Comparison of ENCODE assay signal across 27 cellular contexts in the genomic region with DNA sequence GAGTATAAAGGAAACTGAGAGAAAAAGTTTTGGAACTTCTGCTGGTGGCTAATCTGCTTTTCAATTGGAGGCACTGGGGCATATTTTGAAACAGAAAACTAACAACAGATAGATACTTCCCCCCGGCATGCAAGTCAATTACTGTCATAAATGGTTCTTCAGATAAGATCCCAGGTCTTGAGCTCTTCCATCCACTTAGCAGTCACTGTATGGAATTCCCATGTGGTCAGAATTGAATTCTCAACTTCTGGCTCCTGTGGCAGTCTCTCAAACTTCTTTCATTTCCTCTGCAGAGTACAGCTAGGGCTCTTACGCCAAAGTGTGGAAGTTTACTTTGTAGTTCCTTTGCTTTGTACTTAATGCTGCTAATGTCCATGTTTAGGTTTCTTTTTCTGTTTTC.
"Had no signal": no experiment of that assay in that cellular context is flagged by ENCODE, and none has a peak within 500 bp of the region (broad histone marks: within the 10 kb centered on the region; RNA-seq: fewer than 3 reads in every experiment).

No MANE protein-coding gene starts in this region.

- H3K36me3 ChIP-seq: left lung, lower lobe of right lung, ovary, spleen, suprapubic skin, thoracic aorta, tibial artery, upper lobe of right lung had no signal

- H3K9me3 ChIP-seq: left lung, lower lobe of right lung, ovary, spleen, suprapubic skin, thoracic aorta, tibial artery, upper lobe of right lung had no signal

- H3K4me1 Mint-ChIP-seq: immature natural killer cell; naive thymus-derived CD4-positive, alpha-beta T cell; stimulated activated effector memory CD8-positive, alpha-beta T cell treated with anti-CD3 and anti-CD28 coated beads, Interleukin-12 subunit alpha, Interleukin-12 subunit beta, amount 100 ng/mL, for 72 hours had no signal

- ATAC-seq: left colon; left lung; lower lobe of right lung; mucosa of descending colon; naive thymus-derived CD4-positive, alpha-beta T cell; natural killer cell treated with Interleukin-12 subunit alpha and Interleukin-12 subunit beta and Interleukin-15 and Interleukin-18, amount 100 ng/mL, for 72 hours; right cardiac atrium; sciatic nerve; stimulated activated effector memory CD8-positive, alpha-beta T cell treated with anti-CD3 and anti-CD28 coated beads, Interleukin-12 subunit alpha, Interleukin-12 subunit beta, amount 100 ng/mL, for 72 hours; upper lobe of right lung had no signal

- H3K27me3 ChIP-seq: left lung, ovary, spleen, suprapubic skin, tibial artery, upper lobe of right lung had no signal

- H3K4me3 Mint-ChIP-seq: immature natural killer cell; naive thymus-derived CD4-positive, alpha-beta T cell; natural killer cell treated with Interleukin-12 subunit alpha and Interleukin-12 subunit beta and Interleukin-15 and Interleukin-18, amount 100 ng/mL, for 72 hours; stimulated activated effector memory CD8-positive, alpha-beta T cell treated with anti-CD3 and anti-CD28 coated beads, Interleukin-12 subunit alpha, Interleukin-12 subunit beta, amount 100 ng/mL, for 72 hours; stimulated activated naive CD8-positive, alpha-beta T cell treated with anti-CD3 and anti-CD28 coated beads, Interleukin-15, Interleukin-2, amounts not matched to agents 100 ng/mL and 50 ng/mL, for 24 hours had no signal

- DNase-seq: hippocampal formation; immature natural killer cell; kidney; left colon; left lung; lower lobe of right lung; mammary epithelial cell; midbrain; mucosa of descending colon; naive thymus-derived CD4-positive, alpha-beta T cell; ovary; retina; right cardiac atrium; spleen; stimulated activated CD4-positive, alpha-beta T cell treated with anti-CD3 and anti-CD28 coated beads, Interleukin-4, amount 100 ng/mL, for 24 hours; stimulated activated naive CD4-positive, alpha-beta T cell; tibial artery; trophoblast cell; upper lobe of right lung had no signal

- H3K27me3 Mint-ChIP-seq: naive thymus-derived CD4-positive, alpha-beta T cell; natural killer cell treated with Interleukin-12 subunit alpha and Interleukin-12 subunit beta and Interleukin-15 and Interleukin-18, amount 100 ng/mL, for 72 hours; progenitor cell of endocrine pancreas; stimulated activated naive CD8-positive, alpha-beta T cell treated with anti-CD3 and anti-CD28 coated beads, Interleukin-15, Interleukin-2, amounts not matched to agents 100 ng/mL and 50 ng/mL, for 24 hours had no signal

- H3K4me1 ChIP-seq: left lung, lower lobe of right lung, spleen, suprapubic skin, tibial artery, upper lobe of right lung had no signal

- H3K36me3 Mint-ChIP-seq: immature natural killer cell; naive thymus-derived CD4-positive, alpha-beta T cell; natural killer cell treated with Interleukin-12 subunit alpha and Interleukin-12 subunit beta and Interleukin-15 and Interleukin-18, amount 100 ng/mL, for 72 hours; stimulated activated effector memory CD8-positive, alpha-beta T cell treated with anti-CD3 and anti-CD28 coated beads, Interleukin-12 subunit alpha, Interleukin-12 subunit beta, amount 100 ng/mL, for 72 hours had no signal

- H3K27ac ChIP-seq: left lung, lower lobe of right lung, ovary, skin epidermis, spleen, suprapubic skin, thoracic aorta, tibial artery, upper lobe of right lung had no signal

- H3K4me3 ChIP-seq: left lung, lower lobe of right lung, mucosa of descending colon, ovary, skin epidermis, spleen, suprapubic skin, thoracic aorta, tibial artery, upper lobe of right lung had no signal

- H3K27ac Mint-ChIP-seq: immature natural killer cell; naive thymus-derived CD4-positive, alpha-beta T cell; natural killer cell treated with Interleukin-12 subunit alpha and Interleukin-12 subunit beta and Interleukin-15 and Interleukin-18, amount 100 ng/mL, for 72 hours; progenitor cell of endocrine pancreas; stimulated activated effector memory CD8-positive, alpha-beta T cell treated with anti-CD3 and anti-CD28 coated beads, Interleukin-12 subunit alpha, Interleukin-12 subunit beta, amount 100 ng/mL, for 72 hours; stimulated activated naive CD8-positive, alpha-beta T cell treated with anti-CD3 and anti-CD28 coated beads, Interleukin-15, Interleukin-2, amounts not matched to agents 100 ng/mL and 50 ng/mL, for 24 hours had no signal
